19 cellular contexts compared by ENCODE assay signal in genomic region chr10:125264091-125264490, GRCh38.
DNase-seq lines count a peak whose midpoint lies in the region; ATAC-seq and TF ChIP-seq lines count a peak whose summit lies in the region.
"Had no signal": no experiment of that assay in that cellular context is flagged by ENCODE, and none has a peak within 500 bp of the region (broad histone marks: within the 10 kb centered on the region; RNA-seq: fewer than 3 reads in every experiment).

No MANE protein-coding gene starts in this region.

- H3K36me3 Mint-ChIP-seq in endodermal cell (ENCODE audit: low read depth) (no peaks in the 10 kb centered on the region), osteocyte (ENCODE audit: unreplicated experiment) (no peaks in the 10 kb centered on the region), progenitor cell of endocrine pancreas (ENCODE audit: insufficient read depth) (no peaks in the 10 kb centered on the region)
- H3K36me3 Mint-ChIP-seq: IgD-negative memory B cell, T-cell had no signal

- H3K4me3 ChIP-seq in HCT116 (replicated peaks in 1 of 2; ENCODE audit: low read depth in 1 of 2, low read length in 2 of 2): peak overlapping the region in 1 of 2 experiments; percentile 23; a peak in 1 of 4 replicates
- 0 out of 2 replicates have a peak overlapping the region, but pooled peaks have one; percentile 16 for H3K4me3 ChIP-seq in PC-3 (ENCODE audit: low read length)
- H3K4me3 ChIP-seq in endodermal cell (ENCODE audit: low read length): no peak overlapping the region

- RAD21 ChIA-PET in HCT116 (lab: Charles Lee; ENCODE audit: low non-redundant PET in 1 of 2, low total read pairs in 2 of 2, uncharacterized antibody in 2 of 2, unreplicated experiment in 2 of 2): no interaction called here

- BruUV-seq in HCT116 (replicated peaks; lab: Mats Ljungman, UMichigan) (no TSS peak), PC-3 (replicated peaks; lab: Mats Ljungman, UMichigan) (no TSS peak)

- no peak for TF ChIP-seq CTCF in HCT116 (IDR thresholded peaks at IDR 0.05 in 2 of 3, conservative IDR thresholded peaks at IDR 0.05 in 1 of 3; ENCODE audit: borderline replicate concordance in 1 of 3, insufficient read depth in 1 of 3, low read depth in 2 of 3, low read length in 2 of 3)
- TF ChIP-seq CTCF in PC-3 (conservative IDR thresholded peaks at IDR 0.05; ENCODE audit: low read depth, low read length): no peak
- no peak for TF ChIP-seq CTCF in endodermal cell (conservative IDR thresholded peaks at IDR 0.05)
- TF ChIP-seq CTCF in osteocyte (IDR thresholded peaks at IDR 0.05): no peak
- TF ChIP-seq CTCF in progenitor cell of endocrine pancreas (IDR thresholded peaks at IDR 0.05; ENCODE audit: unreplicated experiment): no peak

- 92% methylated on average over 1 of the region's 1 CpG; no CpG with 5 or more reads in 1 of the 2 experiments for WGBS in endodermal cell (ENCODE audit: insufficient coverage in 1 of 2, insufficient read length in 1 of 2), 2 experiments

- H3K9me3 ChIP-seq in HCT116 (ENCODE audit: control insufficient read depth in 1 of 2, insufficient read depth in 1 of 2, low read depth in 1 of 2, low read length in 2 of 2) (no peaks in the 10 kb centered on the region), PC-3 (ENCODE audit: low read length) (no peaks in the 10 kb centered on the region), endodermal cell (ENCODE audit: control insufficient read depth, low read length) (no peaks in the 10 kb centered on the region)

- peak overlapping the region; percentile 11 for H2AFZ ChIP-seq in HCT116 (ENCODE audit: low read depth, low read length, poor library complexity, severe bottlenecking)
- H2AFZ ChIP-seq in PC-3 (ENCODE audit: low read length): no peak overlapping the region

- POLR2A ChIA-PET in HCT116 (lab: Charles Lee): no interaction called here
- POLR2A ChIA-PET in PC-3 (lab: Charles Lee; ENCODE audit: unreplicated experiment): no interaction called here

- peaks cover 11% of the 10 kb centered on the region for H3K4me1 Mint-ChIP-seq in endodermal cell
- no peaks in the 10 kb centered on the region for H3K4me1 Mint-ChIP-seq in osteocyte (ENCODE audit: unreplicated experiment)
- peaks cover 6% of the 10 kb centered on the region for H3K4me1 Mint-ChIP-seq in progenitor cell of endocrine pancreas (ENCODE audit: low read depth)
- H3K4me1 Mint-ChIP-seq: IgD-negative memory B cell, T-cell had no signal

- H3K36me3 ChIP-seq in HCT116 (ENCODE audit: control insufficient read depth in 1 of 2, insufficient read depth in 2 of 2, low read length in 2 of 2) (no peaks in the 10 kb centered on the region), PC-3 (ENCODE audit: low read depth, low read length) (no peaks in the 10 kb centered on the region), endodermal cell (ENCODE audit: control insufficient read depth, insufficient read depth, low read length) (no peaks in the 10 kb centered on the region)

- H4K20me1 ChIP-seq in HCT116 (ENCODE audit: insufficient read depth) (no peaks in the 10 kb centered on the region), PC-3 (ENCODE audit: low read length) (no peaks in the 10 kb centered on the region)

- no peak overlapping the region for H3K4me3 Mint-ChIP-seq in endodermal cell
- no peak overlapping the region for H3K4me3 Mint-ChIP-seq in osteocyte (ENCODE audit: unreplicated experiment)
- H3K4me3 Mint-ChIP-seq in progenitor cell of endocrine pancreas (ENCODE audit: low read depth): no peak overlapping the region
- H3K4me3 Mint-ChIP-seq: IgD-negative memory B cell, T-cell had no signal

- TF ChIP-seq POLR2A in HCT116 (IDR thresholded peaks at IDR 0.05; ENCODE audit: borderline replicate concordance, extremely low read depth, insufficient read depth, insufficient read length): no peak

- no peak for TF ChIP-seq RAD21 in HCT116 (IDR thresholded peaks at IDR 0.05; ENCODE audit: low read depth)

- H3K27me3 Mint-ChIP-seq in endodermal cell (ENCODE audit: insufficient read depth) (peaks cover 2% of the 10 kb centered on the region), osteocyte (ENCODE audit: unreplicated experiment) (peaks cover 3% of the 10 kb centered on the region), progenitor cell of endocrine pancreas (peaks cover 43% of the 10 kb centered on the region)
- H3K27me3 Mint-ChIP-seq: IgD-negative memory B cell had no signal

- peak overlapping the region; percentile 58 for H3K4me2 ChIP-seq in HCT116 (ENCODE audit: low read length)
- peak overlapping the region; percentile 70 for H3K4me2 ChIP-seq in PC-3 (ENCODE audit: low read length)

- H3K4me1 ChIP-seq in HCT116 (ENCODE audit: control insufficient read depth in 1 of 2, insufficient read depth in 2 of 2, low read length in 2 of 2) (peaks cover 20 to 42% of the 10 kb centered on the region in 2 experiments), PC-3 (ENCODE audit: insufficient read depth, low read length) (peaks cover 34% of the 10 kb centered on the region), endodermal cell (ENCODE audit: control insufficient read depth, insufficient read depth, low read length) (no peaks in the 10 kb centered on the region)

- no peaks in the 10 kb centered on the region for H3K9me3 Mint-ChIP-seq in endodermal cell
- no peaks in the 10 kb centered on the region for H3K9me3 Mint-ChIP-seq in osteocyte (ENCODE audit: unreplicated experiment)
- H3K9me3 Mint-ChIP-seq in progenitor cell of endocrine pancreas (ENCODE audit: low read depth): peaks cover 3% of the 10 kb centered on the region

- H3K27me3 ChIP-seq in HCT116 (ENCODE audit: insufficient read depth, low read length) (no peaks in the 10 kb centered on the region), PC-3 (ENCODE audit: low read length) (no peaks in the 10 kb centered on the region), endodermal cell (ENCODE audit: control insufficient read depth, insufficient read depth, low read length, poor library complexity, severe bottlenecking) (no peaks in the 10 kb centered on the region)

- H3K9ac ChIP-seq in HCT116 (ENCODE audit: low read length) (peak overlapping the region; percentile 35), PC-3 (ENCODE audit: low read length) (no peak overlapping the region), endodermal cell (ENCODE audit: extremely low read depth, low read length, poor library complexity, severe bottlenecking) (no peak overlapping the region)

- CTCF ChIA-PET in HCT116 (lab: Charles Lee) (no interaction called here), PC-3 (lab: Charles Lee) (no interaction called here)

- H3K9me2 ChIP-seq in HCT116 (ENCODE audit: insufficient read depth) (no peaks in the 10 kb centered on the region), PC-3 (replicated peaks; ENCODE audit: low read length) (no peaks in the 10 kb centered on the region)

- no peak overlapping the region for H3K27ac ChIP-seq in HCT116 (ENCODE audit: low read depth, low read length)
- H3K27ac ChIP-seq in PC-3 (ENCODE audit: low read length): peak overlapping the region; percentile 31; the same call in 1 of the 2 replicates
- no peak overlapping the region for H3K27ac ChIP-seq in endodermal cell (ENCODE audit: low read depth, low read length)

- intact Hi-C loops in HCT116 (cut with micrococcal nuclease): no loop called here
- intact Hi-C loops in PC-3 (cut with micrococcal nuclease): no loop called here

- H3K27ac Mint-ChIP-seq in endodermal cell (peak overlapping the region; percentile 81), osteocyte (ENCODE audit: unreplicated experiment) (no peak overlapping the region), progenitor cell of endocrine pancreas (no peak overlapping the region)
- H3K27ac Mint-ChIP-seq: IgD-negative memory B cell, T-cell had no signal

- no peaks in the 10 kb centered on the region for H3F3A ChIP-seq in PC-3 (ENCODE audit: low read length, unreplicated experiment)

- peak; percentile 26 for ATAC-seq in HCT116
- ATAC-seq in PC-3: no peak
- ATAC-seq in GM21367 (IDR thresholded peaks at IDR 0.05; ENCODE audit: unreplicated experiment): no peak
- ATAC-seq: SK-N-SH treated with all-trans-retinoic acid at 6 μM for 48 hours, T-cell had no signal

- no peak for DNase-seq in HCT116 (ENCODE audit: low read depth, low spot score)
- DNase-seq in PC-3: peak; percentile 11
- DNase-seq in endodermal cell: no peak
- DNase-seq in osteocyte (ENCODE audit: extremely low spot score, unreplicated experiment): peak; percentile 70
- DNase-seq in NCI-H2171 treated with DMSO at 0.1 percent for 48 hours (lab: John Stamatoyannopoulos, UW): no peak
- DNase-seq in progenitor cell of endocrine pancreas (ENCODE audit: low spot score, unreplicated experiment): no peak
- DNase-seq in HuH-7 (ENCODE audit: low spot score): no peak
- DNase-seq: ACHN, AML-193, H7, NCI-H1105, NCI-H2081, NCI-H446 treated with DMSO at 0.1 percent for 48 hours, NCI-H69, SHP77 treated with DMSO at 0.1 percent for 48 hours, T-cell had no signal

- no peaks in the 10 kb centered on the region for H3K79me2 ChIP-seq in HCT116 (ENCODE audit: insufficient read depth, low read length)
- H3K79me2 ChIP-seq in PC-3 (ENCODE audit: low read length): no peaks in the 10 kb centered on the region

TF ChIP-seq in HCT116, 20 proteins besides CTCF, POLR2A, EP300 and RAD21:
- no peak for TF ChIP-seq CEBPB (IDR thresholded peaks at IDR 0.05; ENCODE audit: low read depth)
- TF ChIP-seq ZFX (IDR thresholded peaks at IDR 0.05): 0 out of 2 replicates have a peak, but pooled peaks have one; percentile 10

Comparison
In these comparisons a context has a peak if more than half of its experiments do, and no peak if none do; other contexts are left out.
1. DNase-seq: peak in PC-3 (single experiment) and osteocyte (single experiment); none in HCT116 (single experiment), endodermal cell (single experiment), NCI-H2171 treated with DMSO at 0.1 percent for 48 hours (single experiment), progenitor cell of endocrine pancreas (single experiment) and HuH-7 (single experiment).